ENCODE assay signal across 1 cellular context in the genomic region with DNA sequence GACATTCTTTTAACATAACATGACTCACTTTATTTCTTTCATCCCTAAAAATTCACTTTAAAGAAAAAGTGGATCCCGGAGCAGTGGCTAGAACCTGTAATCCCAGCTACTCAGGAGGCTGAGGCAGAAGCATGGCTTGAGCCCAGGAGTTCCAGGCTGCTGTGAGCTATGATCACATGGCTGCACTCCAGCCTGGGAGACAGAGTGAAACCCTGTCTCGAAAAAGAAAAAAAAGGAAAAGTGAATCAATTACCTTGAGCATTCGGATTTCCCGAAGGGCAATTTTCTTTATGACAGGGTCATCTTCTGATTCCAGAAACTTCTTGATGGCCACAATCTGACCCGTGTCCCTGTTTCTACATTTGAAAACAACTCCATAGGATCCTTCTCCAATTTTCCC.
TF ChIP-seq lines count a peak whose summit lies in the region.

No MANE protein-coding gene starts in this region.

TF ChIP-seq in K562, 482 proteins besides CTCF, POLR2A, EP300 and RAD21 (continued from another document):
- TF ChIP-seq ERF (CRISPR knock-in tag; IDR thresholded peaks at IDR 0.05), result no peak
- TF ChIP-seq CBFA2T2 (conservative IDR thresholded peaks at IDR 0.05), result no peak
- TF ChIP-seq COPS2 (conservative IDR thresholded peaks at IDR 0.05), result no peak
- no peak for TF ChIP-seq JUND (IDR thresholded peaks at IDR 0.05; ENCODE audit: borderline replicate concordance, low read depth, low read length)
- no peak for TF ChIP-seq JUND (tag; IDR thresholded peaks at IDR 0.05; ENCODE audit: borderline replicate concordance, low read depth, low read length)
- TF ChIP-seq MTA3 (IDR thresholded peaks at IDR 0.05; ENCODE audit: borderline replicate concordance), result no peak
- TF ChIP-seq FUS (optimal IDR thresholded peaks at IDR 0.05; ENCODE audit: low read depth, low read length), result no peak
- TF ChIP-seq CBFA2T3 (IDR thresholded peaks at IDR 0.05), result no peak
